Comparison of ENCODE assay signal across 23 cellular contexts in genomic region chr21:39648879-39649278, GRCh38. TPM values are rescaled to one million over a fixed set of nuclear protein-coding genes. Genes with fewer than 3 reads are reported as not detected.
"Had no signal": no experiment of that assay in that cellular context is flagged by ENCODE, and none has a peak within 500 bp of the region (broad histone marks: within the 10 kb centered on the region; RNA-seq: fewer than 3 reads in every experiment).

No MANE protein-coding gene starts in this region.

- H3K36me3 Mint-ChIP-seq: memory B cell had no signal

- H3K4me3 Mint-ChIP-seq: memory B cell; naive thymus-derived CD4-positive, alpha-beta T cell; type B pancreatic cell had no signal

- ATAC-seq: foreskin keratinocyte; left cardiac atrium; lower lobe of right lung; naive thymus-derived CD4-positive, alpha-beta T cell had no signal

- H3K36me3 ChIP-seq: left ventricle myocardium inferior, lower lobe of right lung, ovary, right atrium auricular region, sigmoid colon, stomach, uterus had no signal

- DNase-seq: cerebellar nuclear complex; dermis blood vessel endothelial cell; erythroblast; foreskin keratinocyte; islet precursor cell; left cardiac atrium; left ventricle myocardium inferior; lower lobe of right lung; midbrain; naive thymus-derived CD4-positive, alpha-beta T cell; ovary; sigmoid colon; small intestine; stimulated activated CD4-positive, alpha-beta T cell treated with anti-CD3 and anti-CD28 coated beads, Interleukin-12 subunit alpha, Interleukin-12 subunit beta, amount 100 ng/mL, for 4 hours; stimulated activated naive CD4-positive, alpha-beta T cell; stomach; substantia nigra; uterus had no signal

- H3K27ac Mint-ChIP-seq: memory B cell; naive thymus-derived CD4-positive, alpha-beta T cell; type B pancreatic cell had no signal

- H3K4me1 Mint-ChIP-seq: memory B cell; naive thymus-derived CD4-positive, alpha-beta T cell had no signal

- H3K27me3 ChIP-seq: foreskin keratinocyte, ovary, right atrium auricular region, sigmoid colon, stomach, uterus had no signal

- H3K9me3 ChIP-seq: lower lobe of right lung, ovary had no signal

- FAIRE-seq: colon, endothelial cell of umbilical vein, small intestine had no signal

- H3K4me3 ChIP-seq: left ventricle myocardium inferior, lower lobe of right lung, ovary, right atrium auricular region, sigmoid colon, stomach, uterus had no signal

- H3K27me3 Mint-ChIP-seq: type B pancreatic cell had no signal

- H3K4me1 ChIP-seq: foreskin keratinocyte, left ventricle myocardium inferior, lower lobe of right lung, right atrium auricular region, uterus had no signal

- H3K27ac ChIP-seq: foreskin keratinocyte, left ventricle myocardium inferior, lower lobe of right lung, ovary, right atrium auricular region, sigmoid colon, stomach, uterus had no signal

RNA-seq across cellular contexts. Expression of gene B3GALT5, which starts 36.1 kb away (rescaled TPM):
- total RNA-seq: endothelial cell of umbilical vein; foreskin keratinocyte; naive thymus-derived CD4-positive, alpha-beta T cell; right atrium auricular region had no signal
- polyA plus RNA-seq: foreskin keratinocyte; naive thymus-derived CD4-positive, alpha-beta T cell had no signal
